ENCODE assay signal across 19 cellular contexts in the genomic region with DNA sequence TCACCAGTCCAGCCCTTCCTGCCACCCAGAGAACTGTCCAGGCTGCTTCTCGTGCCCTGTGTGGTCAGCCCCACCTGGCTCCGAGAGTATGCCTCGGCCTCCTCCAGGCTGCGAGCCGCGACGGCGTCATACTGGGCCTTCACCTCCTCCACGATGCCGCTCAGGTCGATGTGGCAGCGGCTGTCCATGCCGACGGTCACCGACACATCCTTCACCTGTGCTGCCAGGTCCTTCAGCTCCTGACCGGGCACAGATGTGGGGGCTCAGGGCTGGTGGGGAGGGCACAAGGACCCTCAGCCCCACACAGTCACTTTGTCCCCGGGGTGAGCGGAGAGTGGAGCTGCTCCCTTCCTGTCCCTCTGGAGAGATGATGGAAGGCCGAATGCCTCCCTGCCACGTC. TPM values are rescaled to one million over a fixed set of nuclear protein-coding genes. Genes with fewer than 3 reads are reported as not detected.
DNase-seq lines count a peak whose midpoint lies in the region; ATAC-seq, FAIRE-seq and TF ChIP-seq lines count a peak whose summit lies in the region.
"Had no signal": no experiment of that assay in that cellular context is flagged by ENCODE, and none has a peak within 500 bp of the region (broad histone marks: within the 10 kb centered on the region; RNA-seq: fewer than 3 reads in every experiment).

No MANE protein-coding gene starts in this region.

- no peaks in the 10 kb centered on the region for H3K9me3 Mint-ChIP-seq in activated CD4-positive, alpha-beta memory T cell treated with anti-CD3 and anti-CD28 coated beads, Interleukin-2, amount 10 ng/mL, durations not matched to agents 7 days and 5 days
- H3K9me3 Mint-ChIP-seq in CD8-positive, alpha-beta T cell: no peaks in the 10 kb centered on the region
- H3K9me3 Mint-ChIP-seq: CD4-positive, alpha-beta T cell had no signal

- H2BK20ac ChIP-seq in H1 (ENCODE audit: low read length): no peak overlapping the region

- H3K27ac ChIP-seq in Panc1 (ENCODE audit: low read length) (peak overlapping the region; percentile 63; the same call in 1 of the 2 replicates), H1 (ENCODE audit: low read depth, low read length) (no peak overlapping the region), osteoblast (ENCODE audit: low read depth, low read length) (no peak overlapping the region)
- no peak overlapping the region for H3K27ac ChIP-seq in CD8-positive, alpha-beta T cell (ENCODE audit: low read depth, low read length)
- H3K27ac ChIP-seq: HL-60 had no signal

- no peak overlapping the region for H3K14ac ChIP-seq in H1 (ENCODE audit: insufficient read length)

- H2BK15ac ChIP-seq in H1 (ENCODE audit: low read length): 0 out of 2 replicates have a peak overlapping the region, but pooled peaks have one; percentile 1

- H3K23ac ChIP-seq in H1 (ENCODE audit: insufficient read length): no peak overlapping the region

- no peak overlapping the region for H3K27ac Mint-ChIP-seq in activated CD4-positive, alpha-beta memory T cell treated with anti-CD3 and anti-CD28 coated beads, Interleukin-2, amount 10 ng/mL, durations not matched to agents 7 days and 5 days
- no peak overlapping the region for H3K27ac Mint-ChIP-seq in CD8-positive, alpha-beta T cell
- H3K27ac Mint-ChIP-seq: CD4-positive, alpha-beta T cell had no signal

- TF ChIP-seq CTCF in Panc1 (IDR thresholded peaks at IDR 0.05) (no peak), H1 (IDR thresholded peaks at IDR 0.05; ENCODE audit: control extremely low read depth in 1 of 3, insufficient read depth in 1 of 3, low read depth in 1 of 3, low read length in 3 of 3) (no peak), osteoblast (IDR thresholded peaks at IDR 0.05; ENCODE audit: extremely low read depth, low read depth, low read length) (no peak)
- no peak for TF ChIP-seq CTCF in CD8-positive, alpha-beta T cell (IDR thresholded peaks at IDR 0.05)

- intact Hi-C loops in Panc1 (cut with micrococcal nuclease; ENCODE audit: unreplicated experiment): no loop called here
- intact Hi-C loops in CD8-positive, alpha-beta T cell (cut with DNase I, micrococcal nuclease): no loop called here

- H3K4me1 Mint-ChIP-seq in activated CD4-positive, alpha-beta memory T cell treated with anti-CD3 and anti-CD28 coated beads, Interleukin-2, amount 10 ng/mL, durations not matched to agents 7 days and 5 days: no peaks in the 10 kb centered on the region
- no peaks in the 10 kb centered on the region for H3K4me1 Mint-ChIP-seq in CD8-positive, alpha-beta T cell (ENCODE audit: low read depth)

- H3K27me3 Mint-ChIP-seq in activated CD4-positive, alpha-beta memory T cell treated with anti-CD3 and anti-CD28 coated beads, Interleukin-2, amount 10 ng/mL, durations not matched to agents 7 days and 5 days: no peaks in the 10 kb centered on the region
- H3K27me3 Mint-ChIP-seq in CD8-positive, alpha-beta T cell (ENCODE audit: low read depth): no peaks in the 10 kb centered on the region
- H3K27me3 Mint-ChIP-seq: CD4-positive, alpha-beta T cell had no signal

- no peaks in the 10 kb centered on the region for H3K79me2 ChIP-seq in H1 (ENCODE audit: control insufficient read depth in 1 of 2, insufficient read depth in 2 of 2, low read length in 2 of 2)
- H3K79me2 ChIP-seq in osteoblast (ENCODE audit: insufficient read depth, low read length): no peaks in the 10 kb centered on the region

- no peak for TF ChIP-seq POLR2A in H1 (IDR thresholded peaks at IDR 0.05; ENCODE audit: control extremely low read depth in 1 of 2, low read depth in 2 of 2, low read length in 2 of 2)
- TF ChIP-seq POLR2A in GM12891 (IDR thresholded peaks at IDR 0.05; ENCODE audit: low read depth, low read length): no peak

- POLR2A ChIA-PET in Panc1 (lab: Charles Lee) (interaction anchor here (0.6 kb wide), 1 partner anchor 28 kb away, joined by 3 read pairs; no protein-coding TSS in a partner anchor), H1 (lab: Charles Lee; ENCODE audit: partially characterized antibody) (no interaction called here)
- POLR2A ChIA-PET in activated CD4-positive, alpha-beta memory T cell treated with anti-CD3 and anti-CD28 coated beads, Interleukin-2, amount 10 ng/mL, durations not matched to agents 7 days and 5 days (lab: Charles Lee): no interaction called here
- POLR2A ChIA-PET in CD8-positive, alpha-beta T cell (lab: Charles Lee): interaction anchor here (0.5 kb wide), 1 partner anchor 182 kb away, joined by 6 read pairs; no protein-coding TSS in a partner anchor

- no peaks in the 10 kb centered on the region for H3K36me3 Mint-ChIP-seq in activated CD4-positive, alpha-beta memory T cell treated with anti-CD3 and anti-CD28 coated beads, Interleukin-2, amount 10 ng/mL, durations not matched to agents 7 days and 5 days (ENCODE audit: low read depth)
- H3K36me3 Mint-ChIP-seq in CD8-positive, alpha-beta T cell: no peaks in the 10 kb centered on the region

- FAIRE-seq in HTR-8/SVneo (lab: Jason Lieb, UNC) (peak; percentile 20), H1 (lab: Jason Lieb, UNC) (no peak), GM12891 (lab: Jason Lieb, UNC) (no peak)
- FAIRE-seq: D721Med, G401.6, H54 had no signal

- no peaks in the 10 kb centered on the region for H3K23me2 ChIP-seq in H1 (ENCODE audit: low read depth, low read length)

- H4K91ac ChIP-seq in H1 (replicated peaks; ENCODE audit: insufficient read length, low read length): peak overlapping the region; percentile 46

- H3K79me1 ChIP-seq in H1 (ENCODE audit: low read depth, low read length): no peaks in the 10 kb centered on the region

- no peaks in the 10 kb centered on the region for H3K27me3 ChIP-seq in Panc1 (ENCODE audit: control insufficient read depth, insufficient read depth, low read length)
- no peaks in the 10 kb centered on the region for H3K27me3 ChIP-seq in H1 (replicated peaks in 1 of 4; ENCODE audit: control insufficient read depth in 3 of 4, extremely low read depth in 1 of 4, insufficient read depth in 3 of 4, low read length in 3 of 4)
- no peaks in the 10 kb centered on the region for H3K27me3 ChIP-seq in osteoblast (ENCODE audit: insufficient read depth, low read length)
- no peaks in the 10 kb centered on the region for H3K27me3 ChIP-seq in CD8-positive, alpha-beta T cell (ENCODE audit: insufficient read depth, low read length)
- H3K27me3 ChIP-seq: BLaER1 treated with 17β-estradiol and CSF1 and Interleukin-3, amounts not matched to agents 10 nM and 100 nM had no signal

- H4K8ac ChIP-seq in H1 (ENCODE audit: extremely low read depth, insufficient read depth, low read length): peak overlapping the region; percentile 53; the same call in 1 of the 2 replicates

- no peak overlapping the region for H3K4ac ChIP-seq in H1 (replicated peaks; ENCODE audit: insufficient read length, low read depth, low read length)

- no peak overlapping the region for H2BK120ac ChIP-seq in H1 (replicated peaks; ENCODE audit: low read depth, low read length)

- 0 out of 2 replicates have a peak, but pooled peaks have one; percentile 4 for ATAC-seq in Panc1
- ATAC-seq in CD8-positive, alpha-beta T cell: no peak
- ATAC-seq: HCT116 had no signal

- H3K4me1 ChIP-seq in Panc1 (ENCODE audit: control insufficient read depth, insufficient read depth, low read length): peaks cover 22% of the 10 kb centered on the region
- H3K4me1 ChIP-seq in H1 (replicated peaks in 1 of 4; ENCODE audit: control insufficient read depth in 3 of 4, insufficient read depth in 4 of 4, low read length in 3 of 4): peaks cover 0 to 2% (median 0%) of the 10 kb centered on the region in 4 experiments; a peak in 4 of 7 replicates
- H3K4me1 ChIP-seq in osteoblast (ENCODE audit: insufficient read depth, low read length): peaks cover 10% of the 10 kb centered on the region
- no peaks in the 10 kb centered on the region for H3K4me1 ChIP-seq in CD8-positive, alpha-beta T cell (ENCODE audit: insufficient read depth, low read length)

- no peak for TF ChIP-seq RAD21 in H1 (IDR thresholded peaks at IDR 0.05 in 1 of 2, conservative IDR thresholded peaks at IDR 0.05 in 1 of 2; ENCODE audit: low read depth in 2 of 2, low read length in 2 of 2)

- H2BK5ac ChIP-seq in H1 (ENCODE audit: low read depth, low read length): peak overlapping the region; percentile 60; the same call in 1 of the 2 replicates

- WGBS in H1 (ENCODE audit: extremely low coverage in 1 of 2, insufficient coverage in 1 of 2, insufficient read length in 1 of 2, insufficient replicate concordance in 2 of 2, low coverage in 1 of 2, low lambda C conversion rate in 2 of 2, missing lambda C conversion rate in 1 of 2), 2 experiments: 95% methylated on average over 17 of the region's 20 CpGs; no CpG with 5 or more reads in 1 of the 2 experiments

- H2BK12ac ChIP-seq in H1 (ENCODE audit: low read depth, low read length): no peak overlapping the region

- H4K5ac ChIP-seq in H1 (ENCODE audit: insufficient read length, low read depth, low read length): no peak overlapping the region

- H3K36me3 ChIP-seq in Panc1 (ENCODE audit: control insufficient read depth, insufficient read depth, low read length) (no peaks in the 10 kb centered on the region), H1 (ENCODE audit: control insufficient read depth in 2 of 4, insufficient read depth in 4 of 4, low read length in 3 of 4) (no peaks in the 10 kb centered on the region), osteoblast (ENCODE audit: insufficient read depth, low read length) (no peaks in the 10 kb centered on the region)
- H3K36me3 ChIP-seq in CD8-positive, alpha-beta T cell (ENCODE audit: insufficient read depth, low read length): no peaks in the 10 kb centered on the region
- H3K36me3 ChIP-seq: BLaER1 treated with 17β-estradiol and CSF1 and Interleukin-3, amounts not matched to agents 10 nM and 100 nM had no signal

- H3K4me3 Mint-ChIP-seq in activated CD4-positive, alpha-beta memory T cell treated with anti-CD3 and anti-CD28 coated beads, Interleukin-2, amount 10 ng/mL, durations not matched to agents 7 days and 5 days: no peak overlapping the region
- H3K4me3 Mint-ChIP-seq in CD8-positive, alpha-beta T cell: no peak overlapping the region
- H3K4me3 Mint-ChIP-seq: CD4-positive, alpha-beta T cell had no signal

- H3K4me3 ChIP-seq in Panc1 (ENCODE audit: low read depth in 2 of 2, low read length in 2 of 2): no peak overlapping the region
- H3K4me3 ChIP-seq in H1 (ENCODE audit: extremely low read depth in 1 of 4, insufficient read depth in 2 of 4, low read depth in 3 of 4, low read length in 4 of 4): no peak overlapping the region
- no peak overlapping the region for H3K4me3 ChIP-seq in osteoblast (ENCODE audit: insufficient read depth, low read length)
- H3K4me3 ChIP-seq in CD8-positive, alpha-beta T cell (ENCODE audit: low read depth, low read length): no peak overlapping the region
- H3K4me3 ChIP-seq: BLaER1 treated with 17β-estradiol and CSF1 and Interleukin-3, amounts not matched to agents 10 nM and 100 nM had no signal

- DNase-seq in HTR-8/SVneo (ENCODE audit: insufficient read length, low spot score) (no peak), Panc1 (ENCODE audit: low read depth, low spot score) (no peak), H1 (ENCODE audit: low read depth in 1 of 2, low spot score in 2 of 2) (no peak), osteoblast (ENCODE audit: insufficient read length, low spot score, missing footprints) (peak; percentile 60), GM12891 (ENCODE audit: insufficient read length, low spot score) (no peak)
- DNase-seq in activated CD4-positive, alpha-beta memory T cell treated with anti-CD3 and anti-CD28 coated beads, Interleukin-2, amount 10 ng/mL, durations not matched to agents 7 days and 5 days: no peak
- DNase-seq in CD8-positive, alpha-beta T cell: no peak
- no peak for DNase-seq in activated CD4-positive, alpha-beta T cell treated with anti-CD3 and anti-CD28 coated beads, Interleukin-2, amount 50 U/mL, for 48 hours
- DNase-seq: ACHN; CD4-positive, alpha-beta T cell; DMS153; DMS79 treated with DMSO at 0.1 percent for 48 hours; EL had no signal

- H4K20me1 ChIP-seq in H1 (replicated peaks in 1 of 2; ENCODE audit: control insufficient read depth in 1 of 2, insufficient read depth in 2 of 2, low read length in 2 of 2) (no peaks in the 10 kb centered on the region), osteoblast (ENCODE audit: insufficient read depth, low read length) (no peaks in the 10 kb centered on the region)
- H4K20me1 ChIP-seq: BLaER1 treated with 17β-estradiol and CSF1 and Interleukin-3, amounts not matched to agents 10 nM and 100 nM had no signal

- H3K9me3 ChIP-seq in Panc1 (ENCODE audit: control insufficient read depth, insufficient read depth, low read depth, low read length) (no peaks in the 10 kb centered on the region), H1 (ENCODE audit: insufficient read depth in 2 of 2, low read depth in 1 of 2, low read length in 1 of 2) (no peaks in the 10 kb centered on the region), osteoblast (ENCODE audit: low read depth, low read length) (no peaks in the 10 kb centered on the region)
- no peaks in the 10 kb centered on the region for H3K9me3 ChIP-seq in CD8-positive, alpha-beta T cell (ENCODE audit: low read length)
- H3K9me3 ChIP-seq: BLaER1 treated with 17β-estradiol and CSF1 and Interleukin-3, amounts not matched to agents 10 nM and 100 nM had no signal

- TF ChIP-seq EP300 in H1 (IDR thresholded peaks at IDR 0.05; ENCODE audit: borderline replicate concordance in 1 of 2, low read depth in 2 of 2, low read length in 2 of 2): no peak

- in situ Hi-C loops in Panc1 (cut with HindIII; ENCODE audit: low pct_unique_long_range_greater_than_20kb, low sequenced_read_pairs): no loop called here

- H3K56ac ChIP-seq in H1 (replicated peaks; ENCODE audit: insufficient read length, low read depth, low read length): no peak overlapping the region

- no TSS peak for BruUV-seq in Panc1 (replicated peaks; lab: Mats Ljungman, UMichigan)

- H2AFZ ChIP-seq in H1 (ENCODE audit: low read length) (no peak overlapping the region), osteoblast (ENCODE audit: low read length) (no peak overlapping the region)

- CTCF ChIA-PET in Panc1 (lab: Charles Lee) (interaction anchor here (0.7 to 1.0 kb wide), 2 partner anchors 12 to 106 kb away, joined by 3 read pairs; no protein-coding TSS in a partner anchor), H1 (lab: Charles Lee; ENCODE audit: partially characterized antibody) (interaction anchor here (0.6 to 16.8 kb wide), 24 partner anchors 9 to 198 kb away, joined by 3 to 108 read pairs (median 6); partner anchors contain the start of gene KRT80)
- CTCF ChIA-PET in activated CD4-positive, alpha-beta memory T cell treated with anti-CD3 and anti-CD28 coated beads, Interleukin-2, amount 10 ng/mL, durations not matched to agents 7 days and 5 days (lab: Charles Lee): interaction anchor here (1.1 to 1.6 kb wide), 2 partner anchors 106 to 154 kb away, joined by 4 to 6 read pairs; no protein-coding TSS in a partner anchor
- CTCF ChIA-PET in CD8-positive, alpha-beta T cell (lab: Charles Lee): no interaction called here

- no peak overlapping the region for H3K18ac ChIP-seq in H1 (ENCODE audit: extremely low read depth, low read length)

- 0 out of 2 replicates have a peak overlapping the region, but pooled peaks have one; percentile 26 for H2AK5ac ChIP-seq in H1 (ENCODE audit: low read depth, low read length)

- H3K4me2 ChIP-seq in H1 (ENCODE audit: insufficient read depth in 1 of 2, low read depth in 2 of 2, low read length in 2 of 2): no peak overlapping the region
- H3K4me2 ChIP-seq in osteoblast (ENCODE audit: insufficient read depth, low read length): no peak overlapping the region

- H3K9ac ChIP-seq in H1 (replicated peaks in 1 of 4; ENCODE audit: extremely low read depth in 1 of 4, low read depth in 3 of 4, low read length in 3 of 4): no peak overlapping the region
- H3K9ac ChIP-seq: BLaER1 treated with 17β-estradiol and CSF1 and Interleukin-3, amounts not matched to agents 10 nM and 100 nM had no signal

RNA-seq across cellular contexts. Expression of gene KRT80, which starts 18.3 kb away (rescaled TPM):
- total RNA-seq in Panc1 (2021; ENCODE audit: unreplicated experiment): 51.5 TPM
- polyA plus RNA-seq in Panc1 (2012; ENCODE audit: insufficient read length): 30.3 TPM
- total RNA-seq in H1 (2021; fragmentation: NEBNext Ultra II Directional; extraction: Animal tissue kit (Norgen Biotek cat#: 25700)): 0.08 TPM in 1 of 2 replicates, not detected in the other
- polyA plus RNA-seq in H1 (2011; rRNA removed): 0.05 and 0.06 TPM in 2 replicates
- polyA plus RNA-seq in H1 (2011; cell fraction: cytosol; rRNA removed): 0.05 TPM
- polyA plus RNA-seq in H1 (2011; cell fraction: nucleus; rRNA removed): 0.06 TPM
- polyA plus RNA-seq in H1 (2012, experiment 1 of 2): 0.05 to 0.06 TPM in 2 of 4 replicates, not detected in the others
- 0.07 TPM for polyA plus RNA-seq in H1 (2012, experiment 2 of 2)
- polyA plus RNA-seq in H1 (2013, experiment 1 of 2): 0.04 TPM
- 0.09 TPM for polyA plus RNA-seq in H1 (2013, experiment 2 of 2)
- polyA minus RNA-seq in H1 (2011; rRNA and poly(A)+ RNA removed): 0.03 and 0.10 TPM in 2 replicates
- 0.37 TPM for polyA minus RNA-seq in H1 (2011; cell fraction: cytosol; rRNA and poly(A)+ RNA removed)
- polyA minus RNA-seq in H1 (2011; cell fraction: nucleus; rRNA and poly(A)+ RNA removed): 0.20 TPM
- total RNA-seq in osteoblast: 0.59 and 0.72 TPM in 2 replicates
- not detected for total RNA-seq in activated CD4-positive, alpha-beta memory T cell treated with anti-CD3 and anti-CD28 coated beads, Interleukin-2, amount 10 ng/mL, durations not matched to agents 7 days and 5 days
- total RNA-seq in CD8-positive, alpha-beta T cell: not detected
- polyA plus RNA-seq in GM12891 (2012; ENCODE audit: low read depth, missing spikeins): not detected
- total RNA-seq: CD4-positive, alpha-beta T cell had no signal

RNA-seq across cellular contexts. Expression of gene KRT7, which starts 59.5 kb away (rescaled TPM):
- 16.8 TPM for total RNA-seq in Panc1 (2021; ENCODE audit: unreplicated experiment)
- polyA plus RNA-seq in Panc1 (2012; ENCODE audit: insufficient read length): 19.1 TPM
- total RNA-seq in H1 (2021; fragmentation: NEBNext Ultra II Directional; extraction: Animal tissue kit (Norgen Biotek cat#: 25700)): 13.2 and 16.5 TPM in 2 replicates
- polyA plus RNA-seq in H1 (2011; rRNA removed): 19.0 and 25.6 TPM in 2 replicates
- 20.8 TPM for polyA plus RNA-seq in H1 (2011; cell fraction: cytosol; rRNA removed)
- polyA plus RNA-seq in H1 (2011; cell fraction: nucleus; rRNA removed): 32.4 TPM
- polyA plus RNA-seq in H1 (2012, experiment 1 of 2): 10.8 to 28.4 TPM (median 20.2 TPM) in 4 replicates
- polyA plus RNA-seq in H1 (2012, experiment 2 of 2): 20.5 TPM
- polyA plus RNA-seq in H1 (2013, experiment 1 of 2): 4.4 TPM
- polyA plus RNA-seq in H1 (2013, experiment 2 of 2): 4.8 TPM
- 16.8 and 19.4 TPM in 2 replicates for polyA minus RNA-seq in H1 (2011; rRNA and poly(A)+ RNA removed)
- polyA minus RNA-seq in H1 (2011; cell fraction: cytosol; rRNA and poly(A)+ RNA removed): 13.4 TPM
- 20.8 TPM for polyA minus RNA-seq in H1 (2011; cell fraction: nucleus; rRNA and poly(A)+ RNA removed)
- 20.9 and 27.9 TPM in 2 replicates for total RNA-seq in osteoblast
- 1 to 10 TPM; 9.1 to 9.3 TPM for total RNA-seq in activated CD4-positive, alpha-beta memory T cell treated with anti-CD3 and anti-CD28 coated beads, Interleukin-2, amount 10 ng/mL, durations not matched to agents 7 days and 5 days
- total RNA-seq in CD8-positive, alpha-beta T cell: not detected
- 20.2 TPM for polyA plus RNA-seq in GM12891 (2012; ENCODE audit: low read depth, missing spikeins)
- total RNA-seq: CD4-positive, alpha-beta T cell had no signal

Comparison
In these comparisons a context has a peak if more than half of its experiments do, and no peak if none do; other contexts are left out.
1. RNA of gene KRT80, which starts 18.3 kb away (total RNA-seq): 51.5 TPM in Panc1 (single experiment); 0.59 to 0.72 TPM in osteoblast, not detected in activated CD4-positive, alpha-beta memory T cell treated with anti-CD3 and anti-CD28 coated beads, Interleukin-2, amount 10 ng/mL, durations not matched to agents 7 days and 5 days, 0.08 TPM in H1 and not detected in CD8-positive, alpha-beta T cell; every median in the first group is over 10 times any median in the second.
2. RNA of gene KRT7, which starts 59.5 kb away (total RNA-seq): 20.9 to 27.9 TPM in osteoblast, 16.8 TPM in Panc1 (single experiment), 13.2 to 16.5 TPM in H1 and 9.1 to 9.3 TPM in activated CD4-positive, alpha-beta memory T cell treated with anti-CD3 and anti-CD28 coated beads, Interleukin-2, amount 10 ng/mL, durations not matched to agents 7 days and 5 days; not detected in CD8-positive, alpha-beta T cell; every median in the first group is over 10 times any median in the second.
3. POLR2A ChIA-PET loops: an anchor here in Panc1 (0.6 kb wide) and CD8-positive, alpha-beta T cell (0.5 kb wide); none called in H1 and activated CD4-positive, alpha-beta memory T cell treated with anti-CD3 and anti-CD28 coated beads, Interleukin-2, amount 10 ng/mL, durations not matched to agents 7 days and 5 days.